Comparison of ENCODE assay signal across 22 cellular contexts in genomic region chr1:96492236-96492635, GRCh38.
A peak's percentile ranks its signal among the peaks of the same experiment; 100 is the strongest.
DNase-seq lines count a peak whose midpoint lies in the region; ATAC-seq and TF ChIP-seq lines count a peak whose summit lies in the region.
"Had no signal": no experiment of that assay in that cellular context is flagged by ENCODE, and none has a peak within 500 bp of the region (broad histone marks: within the 10 kb centered on the region; RNA-seq: fewer than 3 reads in every experiment).

No MANE protein-coding gene starts in this region.

- no peaks in the 10 kb centered on the region for H3K27me3 Mint-ChIP-seq in glutamatergic neuron (ENCODE audit: unreplicated experiment)
- H3K27me3 Mint-ChIP-seq: activated B cell treated with CpG ODN at 0.5 μM for 24 hours; activated CD8-positive, alpha-beta T cell treated with anti-CD3 and anti-CD28 coated beads for 36 hours; CD4-positive, CD25-positive, alpha-beta regulatory T cell; stimulated activated naive CD8-positive, alpha-beta T cell treated with anti-CD3 and anti-CD28 coated beads, Interleukin-15, amount 100 ng/mL, for 72 hours had no signal

- H3K9me3 Mint-ChIP-seq in glutamatergic neuron (ENCODE audit: unreplicated experiment): no peaks in the 10 kb centered on the region
- H3K9me3 Mint-ChIP-seq: activated B cell treated with CpG ODN at 0.5 μM for 24 hours; activated CD8-positive, alpha-beta T cell treated with anti-CD3 and anti-CD28 coated beads for 36 hours; activated naive CD4-positive, alpha-beta T cell treated with anti-CD3 and anti-CD28 coated beads, Interleukin-2, amount 50 U/mL, for 72 hours; stimulated activated naive CD8-positive, alpha-beta T cell treated with anti-CD3 and anti-CD28 coated beads, Interleukin-15, amount 100 ng/mL, for 72 hours; T-helper 1 cell treated with Interleukin-12 subunit alpha and Interleukin-12 subunit beta and Interleukin-4 antibody, amounts not matched to agents 30 μg/mL and 1 μg/mL, for 36 hours had no signal

- H3K4me1 Mint-ChIP-seq in glutamatergic neuron (ENCODE audit: low read depth, unreplicated experiment): no peaks in the 10 kb centered on the region
- H3K4me1 Mint-ChIP-seq: activated B cell treated with CpG ODN at 0.5 μM for 24 hours; stimulated activated naive CD8-positive, alpha-beta T cell treated with anti-CD3 and anti-CD28 coated beads, Interleukin-15, amount 100 ng/mL, for 72 hours had no signal

- no peak overlapping the region for H3K4me3 Mint-ChIP-seq in glutamatergic neuron (ENCODE audit: unreplicated experiment)
- H3K4me3 Mint-ChIP-seq: activated B cell treated with CpG ODN at 0.5 μM for 24 hours; activated CD8-positive, alpha-beta T cell treated with anti-CD3 and anti-CD28 coated beads for 36 hours; CD4-positive, CD25-positive, alpha-beta regulatory T cell; IgD-negative memory B cell; stimulated activated naive CD8-positive, alpha-beta T cell treated with anti-CD3 and anti-CD28 coated beads, Interleukin-15, amount 100 ng/mL, for 72 hours; T-helper 1 cell treated with Interleukin-12 subunit alpha and Interleukin-12 subunit beta and Interleukin-4 antibody, amounts not matched to agents 30 μg/mL and 1 μg/mL, for 36 hours had no signal

- DNase-seq in DMS153 (lab: John Stamatoyannopoulos, UW) (peak; percentile 60), LHCN-M2 (ENCODE audit: low read depth) (peak; percentile 23), NCI-H748 treated with DMSO at 0.1 percent for 48 hours (lab: John Stamatoyannopoulos, UW) (peak; percentile 3), foreskin keratinocyte (no peak), T-helper 2 cell (no peak), lower leg skin (ENCODE audit: low spot score in 2 of 2) (no peak), glutamatergic neuron (no peak), tibial nerve (ENCODE audit: low spot score in 2 of 2) (no peak)
- DNase-seq: activated B cell treated with CpG ODN at 0.5 μM for 24 hours; activated CD8-positive, alpha-beta T cell treated with anti-CD3 and anti-CD28 coated beads for 36 hours; activated T-cell treated with anti-CD3 and anti-CD28 coated beads, Interleukin-2, amount 50 U/mL, for 48 hours; CD4-positive, CD25-positive, alpha-beta regulatory T cell; DND-41; GM23248; lower lobe of right lung; NCI-H226; stimulated activated CD4-positive, alpha-beta T cell treated with anti-CD3 and anti-CD28 coated beads, Interleukin-2, amount 100 ng/mL, for 24 hours; stimulated activated naive CD8-positive, alpha-beta T cell treated with anti-CD3 and anti-CD28 coated beads, Interleukin-15, amount 100 ng/mL, for 72 hours; upper lobe of right lung had no signal

- no peak for TF ChIP-seq EP300 in tibial nerve (IDR thresholded peaks at IDR 0.05)

- H3K9me3 ChIP-seq in tibial nerve: no peaks in the 10 kb centered on the region
- H3K9me3 ChIP-seq: lower lobe of right lung, upper lobe of right lung had no signal

- WGBS in lower leg skin, 2 donors: 65 to 73% methylated on average over 4 of the region's 4 CpGs
- WGBS in tibial nerve, 2 donors: 64 to 69% methylated on average over 4 of the region's 4 CpGs

- no peaks in the 10 kb centered on the region for H3K36me3 ChIP-seq in tibial nerve
- H3K36me3 ChIP-seq: lower lobe of right lung, upper lobe of right lung had no signal

- H3K4me3 ChIP-seq in lower leg skin (ENCODE audit: low read depth, poor library complexity, severe bottlenecking) (no peak overlapping the region), tibial nerve (no peak overlapping the region)
- H3K4me3 ChIP-seq: GM23248, lower lobe of right lung, upper lobe of right lung had no signal

- peak; percentile 23 for ATAC-seq in foreskin keratinocyte
- ATAC-seq: activated CD8-positive, alpha-beta T cell treated with anti-CD3 and anti-CD28 coated beads for 36 hours; activated naive CD4-positive, alpha-beta T cell treated with anti-CD3 and anti-CD28 coated beads, Interleukin-2, amount 50 U/mL, for 72 hours; lower lobe of right lung; stimulated activated naive CD8-positive, alpha-beta T cell treated with anti-CD3 and anti-CD28 coated beads, Interleukin-15, amount 100 ng/mL, for 72 hours; upper lobe of right lung had no signal

- H3K27ac ChIP-seq in foreskin keratinocyte (no peak overlapping the region), tibial nerve (no peak overlapping the region)
- H3K27ac ChIP-seq: GM23248, lower lobe of right lung, upper lobe of right lung had no signal

- TF ChIP-seq CTCF in foreskin keratinocyte (conservative IDR thresholded peaks at IDR 0.05) (no peak), lower leg skin (IDR thresholded peaks at IDR 0.05) (no peak), glutamatergic neuron (IDR thresholded peaks at IDR 0.05; ENCODE audit: partially characterized antibody, unreplicated experiment) (no peak), tibial nerve (IDR thresholded peaks at IDR 0.05) (no peak)

- TF ChIP-seq POLR2A in lower leg skin (IDR thresholded peaks at IDR 0.05) (no peak), tibial nerve (IDR thresholded peaks at IDR 0.05) (no peak)

- intact Hi-C loops in lower leg skin (cut with DNase I; ENCODE audit: low total_unique reads): no loop called here

- H3K4me1 ChIP-seq in foreskin keratinocyte (no peaks in the 10 kb centered on the region), tibial nerve (peaks cover 0 to 7% (median 2%) of the 10 kb centered on the region in 4 donors)
- H3K4me1 ChIP-seq: lower lobe of right lung, upper lobe of right lung had no signal

- no peaks in the 10 kb centered on the region for H3K36me3 Mint-ChIP-seq in glutamatergic neuron (ENCODE audit: unreplicated experiment)
- H3K36me3 Mint-ChIP-seq: activated naive CD4-positive, alpha-beta T cell treated with anti-CD3 and anti-CD28 coated beads, Interleukin-2, amount 50 U/mL, for 72 hours; CD4-positive, CD25-positive, alpha-beta regulatory T cell; IgD-negative memory B cell had no signal

- H3K27ac Mint-ChIP-seq in glutamatergic neuron (ENCODE audit: unreplicated experiment): no peak overlapping the region
- H3K27ac Mint-ChIP-seq: activated B cell treated with CpG ODN at 0.5 μM for 24 hours; activated CD8-positive, alpha-beta T cell treated with anti-CD3 and anti-CD28 coated beads for 36 hours; activated naive CD4-positive, alpha-beta T cell treated with anti-CD3 and anti-CD28 coated beads, Interleukin-2, amount 50 U/mL, for 72 hours; CD4-positive, CD25-positive, alpha-beta regulatory T cell; IgD-negative memory B cell; stimulated activated naive CD8-positive, alpha-beta T cell treated with anti-CD3 and anti-CD28 coated beads, Interleukin-15, amount 100 ng/mL, for 72 hours; T-helper 1 cell treated with Interleukin-12 subunit alpha and Interleukin-12 subunit beta and Interleukin-4 antibody, amounts not matched to agents 30 μg/mL and 1 μg/mL, for 36 hours had no signal

- H3K27me3 ChIP-seq in foreskin keratinocyte (no peaks in the 10 kb centered on the region), tibial nerve (no peaks in the 10 kb centered on the region)
- H3K27me3 ChIP-seq: upper lobe of right lung had no signal

Comparison
In these comparisons a context has a peak if more than half of its experiments do, and no peak if none do; other contexts are left out.
1. DNase-seq: peak in DMS153 (single experiment), LHCN-M2 (single experiment) and NCI-H748 treated with DMSO at 0.1 percent for 48 hours (single experiment); none in foreskin keratinocyte (0 of 2), T-helper 2 cell (0 of 5), lower leg skin (0 of 2), glutamatergic neuron (single experiment) and tibial nerve (0 of 2).